In genomic region chr2:33380001-33380609, GRCh38 we compare ENCODE assay signal across 11 cellular contexts.
A peak's percentile ranks its signal among the peaks of the same experiment; 100 is the strongest.
DNase-seq lines count a peak whose midpoint lies in the region; FAIRE-seq and TF ChIP-seq lines count a peak whose summit lies in the region.
"Had no signal": no experiment of that assay in that cellular context is flagged by ENCODE, and none has a peak within 500 bp of the region (broad histone marks: within the 10 kb centered on the region; RNA-seq: fewer than 3 reads in every experiment).

No MANE protein-coding gene starts in this region.

- no peaks in the 10 kb centered on the region for H3K9me2 ChIP-seq in hepatocyte (replicated peaks; ENCODE audit: insufficient read depth)

- TF ChIP-seq CTCF in hepatocyte (IDR thresholded peaks at IDR 0.05; ENCODE audit: poor library complexity) = peak; percentile 55

- 80% methylated on average over 8 of the region's 8 CpGs for WGBS in hepatocyte (ENCODE audit: low lambda C conversion rate, missing lambda C conversion rate)

- H3K27me3 ChIP-seq in hepatocyte = no peaks in the 10 kb centered on the region
- H3K27me3 ChIP-seq in H7 (ENCODE audit: control insufficient read depth, insufficient read depth, low read length) = no peaks in the 10 kb centered on the region

- peak; percentile 19 for DNase-seq in ACHN
- DNase-seq in GM12891 (ENCODE audit: insufficient read length, low spot score) = no peak
- DNase-seq in SK-MEL-5 (ENCODE audit: low read depth, low spot score) = peak; percentile 72
- DNase-seq in hepatocyte (ENCODE audit: low spot score) = no peak
- no peak for DNase-seq in stimulated activated CD4-positive, alpha-beta T cell treated with anti-CD3 and anti-CD28 coated beads, Interleukin-2, amount 100 ng/mL, for 24 hours
- no peak for DNase-seq in activated CD4-positive, alpha-beta T cell treated with anti-CD3 and anti-CD28 coated beads, Interleukin-2, amount 50 U/mL, for 1 hour
- no peak for DNase-seq in H7
- DNase-seq in activated effector memory CD4-positive, alpha-beta T cell treated with Interleukin-2 at 50 U/mL for 16 hours = no peak
- DNase-seq: anterior cingulate cortex, kidney, NCI-H1417 had no signal

- in situ Hi-C loops in ACHN (cut with HindIII; ENCODE audit: low pct_ligation_motif_present, low pct_unique_long_range_greater_than_20kb, low sequenced_read_pairs) = no loop called here
- in situ Hi-C loops in SK-MEL-5 (cut with HindIII; ENCODE audit: low pct_unique_long_range_greater_than_20kb, low sequenced_read_pairs) = no loop called here

- H3K4me2 ChIP-seq in hepatocyte = no peak overlapping the region

- peak; percentile 66 for FAIRE-seq in GM12891 (lab: Jason Lieb, UNC)
- FAIRE-seq: kidney had no signal

- H4K20me1 ChIP-seq in hepatocyte (ENCODE audit: insufficient read depth, poor library complexity, severe bottlenecking) = no peaks in the 10 kb centered on the region

- H3K4me3 ChIP-seq in hepatocyte (no peak overlapping the region), H7 (ENCODE audit: insufficient read depth, low read depth, low read length) (no peak overlapping the region)

- no peak for TF ChIP-seq POLR2A in GM12891 (IDR thresholded peaks at IDR 0.05; ENCODE audit: low read depth, low read length)

- no peak overlapping the region for H2AFZ ChIP-seq in hepatocyte

- H3K27ac ChIP-seq in hepatocyte = no peak overlapping the region

- H3K9me3 ChIP-seq in hepatocyte (ENCODE audit: low read depth) = no peaks in the 10 kb centered on the region

- no peaks in the 10 kb centered on the region for H3K4me1 ChIP-seq in hepatocyte (ENCODE audit: insufficient read depth)

- H3K36me3 ChIP-seq in hepatocyte (replicated peaks; ENCODE audit: insufficient read depth, low read depth) (no peaks in the 10 kb centered on the region), H7 (replicated peaks; ENCODE audit: control insufficient read depth, insufficient read depth, low read length) (no peaks in the 10 kb centered on the region)

- no peaks in the 10 kb centered on the region for H3K79me2 ChIP-seq in hepatocyte

TF ChIP-seq in GM12891, 5 proteins besides CTCF, POLR2A, EP300 and RAD21:
- TF ChIP-seq TAF1 (IDR thresholded peaks at IDR 0.05; ENCODE audit: low read depth, low read length) (no peak), PAX5 (IDR thresholded peaks at IDR 0.05; ENCODE audit: insufficient read depth, low read length, severe bottlenecking) (no peak), SPI1 (IDR thresholded peaks at IDR 0.05; ENCODE audit: low read depth, low read length) (no peak), POLR2AphosphoS5 (IDR thresholded peaks at IDR 0.05; ENCODE audit: low read depth, low read length) (no peak), POU2F2 (IDR thresholded peaks at IDR 0.05; ENCODE audit: low read depth, low read length) (no peak)

Comparison
In these comparisons a context has a peak if more than half of its experiments do, and no peak if none do; other contexts are left out.
1. DNase-seq: peak in ACHN (single experiment) and SK-MEL-5 (single experiment); none in GM12891 (single experiment), hepatocyte (single experiment), stimulated activated CD4-positive, alpha-beta T cell treated with anti-CD3 and anti-CD28 coated beads, Interleukin-2, amount 100 ng/mL, for 24 hours (0 of 2), activated CD4-positive, alpha-beta T cell treated with anti-CD3 and anti-CD28 coated beads, Interleukin-2, amount 50 U/mL, for 1 hour (single experiment), H7 (single experiment) and activated effector memory CD4-positive, alpha-beta T cell treated with Interleukin-2 at 50 U/mL for 16 hours (single experiment).